In the genomic region with DNA sequence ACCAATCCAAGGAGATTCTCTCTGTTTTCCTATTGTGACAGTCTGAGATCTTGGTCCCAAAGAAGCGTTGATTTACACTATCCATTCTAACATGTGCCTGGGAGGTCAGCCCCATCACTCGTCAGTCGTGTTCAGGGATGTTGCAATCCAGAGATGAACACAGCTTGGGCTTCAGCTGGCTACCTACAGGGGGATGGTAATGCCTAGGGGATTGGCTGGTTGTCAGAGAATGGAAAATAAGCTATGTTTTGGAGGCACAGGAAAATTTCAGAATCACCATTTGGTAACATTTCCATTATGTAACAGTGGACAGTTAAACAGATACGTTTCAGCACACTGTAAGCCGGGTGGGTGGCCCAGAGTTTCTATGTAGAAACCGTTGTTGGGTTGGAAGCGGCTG, we compare ENCODE assay signal across 10 cellular contexts.
DNase-seq lines count a peak whose midpoint lies in the region; ATAC-seq and TF ChIP-seq lines count a peak whose summit lies in the region.
"Had no signal": no experiment of that assay in that cellular context is flagged by ENCODE, and none has a peak within 500 bp of the region (broad histone marks: within the 10 kb centered on the region; RNA-seq: fewer than 3 reads in every experiment).

No MANE protein-coding gene starts in this region.

- no peak overlapping the region for H3K4ac ChIP-seq in mesenchymal stem cell (ENCODE audit: low read depth in 1 of 2, low read length in 2 of 2)

- no peak overlapping the region for H2BK12ac ChIP-seq in mesenchymal stem cell (ENCODE audit: low read length in 2 of 2)

- H4K91ac ChIP-seq in mesenchymal stem cell (ENCODE audit: low read length) = peak overlapping the region; percentile 75

- H3K9ac ChIP-seq in mesenchymal stem cell (ENCODE audit: low read length) = no peak overlapping the region
- H3K9ac ChIP-seq: BLaER1 had no signal

- no peak overlapping the region for H2BK15ac ChIP-seq in mesenchymal stem cell (ENCODE audit: low read depth, poor library complexity, severe bottlenecking)

- no peaks in the 10 kb centered on the region for H3K79me1 ChIP-seq in mesenchymal stem cell (replicated peaks; ENCODE audit: low read length, poor library complexity, severe bottlenecking)

- TF ChIP-seq CTCF in HL-60 (IDR thresholded peaks at IDR 0.05; ENCODE audit: insufficient read depth, low read length) = no peak

- H3K27ac ChIP-seq in HL-60 (replicated peaks) = peak overlapping the region; percentile 90
- H3K27ac ChIP-seq in mesenchymal stem cell (ENCODE audit: low read length, poor library complexity, severe bottlenecking) = no peak overlapping the region
- H3K27ac ChIP-seq: BLaER1 had no signal

- 78% methylated on average over 7 of the region's 7 CpGs for WGBS in mesenchymal stem cell

- no peaks in the 10 kb centered on the region for H3K4me1 ChIP-seq in mesenchymal stem cell (ENCODE audit: control insufficient read depth, insufficient read depth, low read depth, low read length)
- H3K4me1 ChIP-seq: BLaER1 had no signal

- no peak overlapping the region for H3K18ac ChIP-seq in mesenchymal stem cell (ENCODE audit: low read depth in 1 of 2, low read length in 2 of 2)

- no peak overlapping the region for H3K23ac ChIP-seq in mesenchymal stem cell (ENCODE audit: low read length in 2 of 2)

- no peaks in the 10 kb centered on the region for H3K36me3 ChIP-seq in mesenchymal stem cell (ENCODE audit: control insufficient read depth in 1 of 2, insufficient read depth in 2 of 2, low read depth in 1 of 2, low read length in 2 of 2)
- H3K36me3 ChIP-seq: BLaER1 had no signal

- ATAC-seq in HG03442 (IDR thresholded peaks at IDR 0.05; ENCODE audit: unreplicated experiment) = no peak

- DNase-seq in SIG-M5 treated with dmso at 0.1 percent for 504 hours (lab: John Stamatoyannopoulos, UW; ENCODE audit: unreplicated experiment) = peak; percentile 19
- no peak for DNase-seq in SIG-M5 (lab: John Stamatoyannopoulos, UW)
- peak; percentile 59 to 89 for DNase-seq in HL-60 (ENCODE audit: low read depth in 1 of 2, low spot score in 1 of 2)
- DNase-seq in MV-4-11 (lab: John Stamatoyannopoulos, UW) = peak; percentile 33
- no peak for DNase-seq in mesenchymal stem cell
- no peak for DNase-seq in NCI-H526 treated with DMSO at 0.1 percent for 48 hours (lab: John Stamatoyannopoulos, UW)
- DNase-seq in activated CD4-positive, CD25-positive, alpha-beta regulatory T cell (lab: John Stamatoyannopoulos, UW) = no peak

- H4K8ac ChIP-seq in mesenchymal stem cell (ENCODE audit: low read length) = no peak overlapping the region

- H3K27me3 ChIP-seq in HL-60 (ENCODE audit: insufficient read depth, poor library complexity, severe bottlenecking) (no peaks in the 10 kb centered on the region), mesenchymal stem cell (ENCODE audit: control insufficient read depth in 1 of 2, insufficient read depth in 1 of 2, low read length in 2 of 2) (peaks cover 11 to 25% of the 10 kb centered on the region in 2 experiments)
- H3K27me3 ChIP-seq: BLaER1 had no signal

- no peak overlapping the region for H2AK5ac ChIP-seq in mesenchymal stem cell (ENCODE audit: low read length, severe bottlenecking)

- no peak overlapping the region for H2BK120ac ChIP-seq in mesenchymal stem cell (ENCODE audit: low read depth, low read length)

- no peak overlapping the region for H3K14ac ChIP-seq in mesenchymal stem cell (ENCODE audit: low read length in 2 of 2)

- H3K4me3 ChIP-seq in HL-60 (replicated peaks; ENCODE audit: insufficient read depth, low read length) = no peak overlapping the region
- no peak overlapping the region for H3K4me3 ChIP-seq in mesenchymal stem cell (ENCODE audit: insufficient read depth in 1 of 2, low read depth in 1 of 2, low read length in 2 of 2)
- H3K4me3 ChIP-seq: BLaER1, GM12878 had no signal

- H3K9me3 ChIP-seq in mesenchymal stem cell (ENCODE audit: control insufficient read depth, low read length) = no peaks in the 10 kb centered on the region
- H3K9me3 ChIP-seq: BLaER1 had no signal

- no peak overlapping the region for H2BK5ac ChIP-seq in mesenchymal stem cell (ENCODE audit: low read depth, low read length, poor library complexity, severe bottlenecking)

- H2AFZ ChIP-seq in mesenchymal stem cell (ENCODE audit: low read depth, low read length) = no peak overlapping the region

- no peak overlapping the region for H3K4me2 ChIP-seq in mesenchymal stem cell (ENCODE audit: low read length, poor library complexity, severe bottlenecking)
- H3K4me2 ChIP-seq: BLaER1 had no signal

Comparison
In these comparisons a context has a peak if more than half of its experiments do, and no peak if none do; other contexts are left out.
1. DNase-seq: peak in SIG-M5 treated with dmso at 0.1 percent for 504 hours (single experiment), HL-60 (2 of 2) and MV-4-11 (single experiment); none in SIG-M5 (single experiment), mesenchymal stem cell (single experiment), NCI-H526 treated with DMSO at 0.1 percent for 48 hours (single experiment) and activated CD4-positive, CD25-positive, alpha-beta regulatory T cell (0 of 4).